ENCODE assay signal across 12 cellular contexts in genomic region chr1:92459871-92460320, GRCh38. TPM values are rescaled to one million over a fixed set of nuclear protein-coding genes. Genes with fewer than 3 reads are reported as not detected.
DNase-seq lines count a peak whose midpoint lies in the region; ATAC-seq, FAIRE-seq and TF ChIP-seq lines count a peak whose summit lies in the region.
"Had no signal": no experiment of that assay in that cellular context is flagged by ENCODE, and none has a peak within 500 bp of the region (broad histone marks: within the 10 kb centered on the region; RNA-seq: fewer than 3 reads in every experiment).

No MANE protein-coding gene starts in this region.

- POLR2A ChIA-PET in HepG2 (lab: Yijun Ruan, JAX) = no interaction called here
- POLR2A ChIA-PET in T-cell (lab: Charles Lee) = interaction anchor here in 1 of 2 donors (0.5 kb wide), 1 partner anchor 37 kb away, joined by 10 read pairs; no protein-coding TSS in a partner anchor

- no peaks in the 10 kb centered on the region for H3K79me2 ChIP-seq in HepG2 (ENCODE audit: insufficient read depth, low read length)

- TF ChIP-seq CTCF in right lobe of liver (IDR thresholded peaks at IDR 0.05) (no peak), HepG2 (CRISPR knock-in tag; IDR thresholded peaks at IDR 0.05) (no peak), sigmoid colon (IDR thresholded peaks at IDR 0.05) (no peak)

- H2AFZ ChIP-seq in HepG2 (ENCODE audit: low read length) = no peak overlapping the region

- peaks cover 35 to 39% (median 37%) of the 10 kb centered on the region in 3 donors for H3K4me1 Mint-ChIP-seq in T-cell

- in situ Hi-C loops in HepG2 (cut with HindIII; ENCODE audit: extremely low pct_ligation_motif_present, low pct_unique_long_range_greater_than_20kb) = no loop called here

- TF ChIP-seq RAD21 in HepG2 (CRISPR knock-in tag; IDR thresholded peaks at IDR 0.05) = no peak

- no peak for FAIRE-seq in HepG2 (lab: Jason Lieb, UNC)

- WGBS in right lobe of liver (ENCODE audit: insufficient coverage, low coverage, low lambda C conversion rate, missing lambda C conversion rate) = 63% methylated on average over 4 of the region's 4 CpGs
- whole genome bisulfite sequencing in HepG2 (ENCODE audit: low lambda C conversion rate) = 63% methylated on average over 4 of the region's 4 CpGs
- WGBS in right cardiac atrium = 43% methylated on average over 4 of the region's 4 CpGs
- whole genome bisulfite sequencing in sigmoid colon, 2 donors = 38 to 66% methylated on average over 4 of the region's 4 CpGs

- no peaks in the 10 kb centered on the region for H4K20me1 ChIP-seq in HepG2 (ENCODE audit: insufficient read depth, low read length)

- CTCF ChIA-PET in HepG2 (lab: Yijun Ruan, JAX; ENCODE audit: low intra/inter-chr PET ratio, low total read pairs) = no interaction called here
- CTCF ChIA-PET in T-cell (lab: Charles Lee) = no interaction called here

- no peaks in the 10 kb centered on the region for H3K4me1 ChIP-seq in right lobe of liver
- H3K4me1 ChIP-seq in HepG2 (ENCODE audit: insufficient read depth, low read length) = 0 out of 2 replicates have a peak, but pooled peaks cover 4% of the 10 kb centered on the region
- peaks cover 2% of the 10 kb centered on the region for H3K4me1 ChIP-seq in right cardiac atrium (ENCODE audit: control insufficient read depth, insufficient read depth, low read length)
- no peaks in the 10 kb centered on the region for H3K4me1 ChIP-seq in sigmoid colon

- H3K27ac Mint-ChIP-seq in T-cell = peak overlapping the region; percentile 49 to 74

- TF ChIP-seq POLR2A in right lobe of liver (IDR thresholded peaks at IDR 0.05) (no peak), HepG2 (IDR thresholded peaks at IDR 0.05; ENCODE audit: insufficient read depth in 1 of 2, low read depth in 2 of 2, low read length in 2 of 2) (no peak), sigmoid colon (IDR thresholded peaks at IDR 0.05) (no peak)

- H3K9me3 Mint-ChIP-seq in T-cell = no peaks in the 10 kb centered on the region

- TF ChIP-seq EP300 in HepG2 (IDR thresholded peaks at IDR 0.05; ENCODE audit: low read depth in 2 of 2, low read length in 2 of 2) (no peak), HepG2 (CRISPR knock-in tag; IDR thresholded peaks at IDR 0.05; ENCODE audit: borderline replicate concordance) (no peak), sigmoid colon (IDR thresholded peaks at IDR 0.05) (no peak)

- H3K9me3 ChIP-seq in right lobe of liver (no peaks in the 10 kb centered on the region), HepG2 (ENCODE audit: low read length) (no peaks in the 10 kb centered on the region), right cardiac atrium (ENCODE audit: control insufficient read depth, low read length) (no peaks in the 10 kb centered on the region), sigmoid colon (no peaks in the 10 kb centered on the region)
- H3K9me3 ChIP-seq: transverse colon had no signal

- no peak overlapping the region for H3K27ac ChIP-seq in right lobe of liver
- H3K27ac ChIP-seq in HepG2 (ENCODE audit: extremely low read length, insufficient read depth, low read length) = no peak overlapping the region
- no peak overlapping the region for H3K27ac ChIP-seq in right cardiac atrium (ENCODE audit: low read length)
- H3K27ac ChIP-seq in sigmoid colon = peak overlapping the region in 2 of 4 donors; percentile 2 to 7
- H3K27ac ChIP-seq: epithelial cell of prostate had no signal

- peak overlapping the region in 1 of 3 donors; percentile 12 for H3K4me3 Mint-ChIP-seq in T-cell

- H3K27me3 ChIP-seq in right lobe of liver = no peaks in the 10 kb centered on the region
- H3K27me3 ChIP-seq in HepG2 (ENCODE audit: control insufficient read depth in 1 of 2, insufficient read depth in 2 of 2, low read length in 2 of 2) = no peaks in the 10 kb centered on the region; a peak in 1 of 5 replicates
- no peaks in the 10 kb centered on the region for H3K27me3 ChIP-seq in right cardiac atrium (ENCODE audit: control insufficient read depth, insufficient read depth)
- peaks cover 0 to 5% (median 0%) of the 10 kb centered on the region in 3 donors for H3K27me3 ChIP-seq in sigmoid colon
- H3K27me3 ChIP-seq: transverse colon had no signal

- BruUV-seq in HepG2 (replicated peaks; lab: Mats Ljungman, UMichigan) = no TSS peak

- H3K9ac ChIP-seq in HepG2 (ENCODE audit: insufficient read depth, low read depth, low read length) = no peak overlapping the region

- H3K36me3 Mint-ChIP-seq in T-cell = no peaks in the 10 kb centered on the region

- H3K4me3 ChIP-seq in right lobe of liver = no peak overlapping the region
- no peak overlapping the region for H3K4me3 ChIP-seq in HepG2 (replicated peaks in 1 of 3; ENCODE audit: insufficient read depth in 1 of 3, low read depth in 2 of 3, low read length in 3 of 3)
- no peak overlapping the region for H3K4me3 ChIP-seq in right cardiac atrium (ENCODE audit: low read length)
- H3K4me3 ChIP-seq in sigmoid colon = no peak overlapping the region
- H3K4me3 ChIP-seq: transverse colon had no signal

- DNase-seq in right lobe of liver (no peak), HepG2 (ENCODE audit: low spot score) (no peak), T-cell (no peak), right cardiac atrium (no peak), DMS153 treated with DMSO at 0.1 percent for 48 hours (lab: John Stamatoyannopoulos, UW; ENCODE audit: unreplicated experiment) (no peak), sigmoid colon (no peak), dedifferentiated amniotic fluid mesenchymal stem cell (ENCODE audit: extremely low spot score) (no peak)
- DNase-seq: NCI-H2081, transverse colon had no signal

- intact Hi-C loops in right lobe of liver (cut with DNase I) (no loop called here), HepG2 (cut with micrococcal nuclease; ENCODE audit: unreplicated experiment) (no loop called here), right cardiac atrium (cut with DNase I) (no loop called here), sigmoid colon (cut with DNase I) (no loop called here)

- ATAC-seq in right lobe of liver = peak; percentile 47 to 70 (median 56)
- ATAC-seq in HepG2 = no peak
- no peak for ATAC-seq in T-cell (replicated peaks in 1 of 4)
- ATAC-seq in right cardiac atrium = peak; percentile 22 to 36
- no peak for ATAC-seq in HG03442 (IDR thresholded peaks at IDR 0.05; ENCODE audit: unreplicated experiment)

- H3K4me2 ChIP-seq in HepG2 (ENCODE audit: low read depth, low read length) = no peak overlapping the region

- no peaks in the 10 kb centered on the region for H3K27me3 Mint-ChIP-seq in T-cell

- H3K36me3 ChIP-seq in right lobe of liver (no peaks in the 10 kb centered on the region), HepG2 (replicated peaks in 1 of 2; ENCODE audit: control insufficient read depth in 1 of 2, insufficient read depth in 2 of 2, low read length in 2 of 2) (no peaks in the 10 kb centered on the region), sigmoid colon (no peaks in the 10 kb centered on the region)
- H3K36me3 ChIP-seq: transverse colon had no signal

TF ChIP-seq in HepG2, 621 proteins besides CTCF, POLR2A, EP300 and RAD21 (continues in another document):
- TF ChIP-seq HNRNPH1 (optimal IDR thresholded peaks at IDR 0.05; ENCODE audit: low read depth, low read length) (no peak), FOSL2 (CRISPR knock-in tag; IDR thresholded peaks at IDR 0.05) (no peak), IKZF5 (CRISPR knock-in tag; IDR thresholded peaks at IDR 0.05) (no peak), ETS1 (CRISPR knock-in tag; IDR thresholded peaks at IDR 0.05) (no peak)

RNA-seq across cellular contexts. Expression of gene GFI1, which starts 26.8 kb away (rescaled TPM):
- total RNA-seq in right lobe of liver (under 1 TPM; 0.12 to 0.80 (median 0.42) TPM), HepG2 (2016; rRNA removed; fragmentation: Illumina TruSeq; extraction: Trizol) (10.0 and 10.3 TPM in 2 replicates), T-cell (10 to 100 TPM; 13.8 to 25.7 (median 20.1) TPM), right cardiac atrium (under 1 TPM in 3 of 4 donors, not detected in 1; 0.29 to 0.59 (median 0.45) TPM), sigmoid colon (under 1 TPM; 0.28 to 0.49 (median 0.38) TPM)
- 2.2 and 2.4 TPM in 2 replicates for total RNA-seq in HepG2 (2016; cell fraction: cytosol; rRNA removed; fragmentation: Illumina TruSeq; extraction: Trizol; ENCODE audit: low read depth)
- 7.8 and 10.1 TPM in 2 replicates for total RNA-seq in HepG2 (2016; cell fraction: insoluble cytoplasmic fraction; rRNA removed; fragmentation: Illumina TruSeq; extraction: Trizol)
- total RNA-seq in HepG2 (2016; cell fraction: membrane; rRNA removed; fragmentation: Illumina TruSeq; extraction: Trizol) = 7.6 and 8.3 TPM in 2 replicates
- total RNA-seq in HepG2 (2016; cell fraction: nucleus; rRNA removed; fragmentation: Illumina TruSeq; extraction: Trizol) = 8.2 and 9.3 TPM in 2 replicates
- polyA plus RNA-seq in HepG2 (2011; rRNA removed) (8.7 and 10.5 TPM in 2 replicates), right cardiac atrium (0.18 TPM), sigmoid colon (1 to 10 TPM; 3.6 to 9.6 (median 5.5) TPM)
- polyA plus RNA-seq in HepG2 (2011; cell fraction: cytosol; rRNA removed) = 6.4 and 8.9 TPM in 2 replicates
- polyA plus RNA-seq in HepG2 (2011; cell fraction: nucleus; rRNA removed) = 20.6 and 24.5 TPM in 2 replicates
- polyA plus RNA-seq in HepG2 (2012) = 5.6 and 9.4 TPM in 2 replicates
- polyA plus RNA-seq in HepG2 (2016; cell fraction: cytosol; fragmentation: Illumina TruSeq; extraction: Trizol; ENCODE audit: low read depth) = 1.7 and 1.8 TPM in 2 replicates
- polyA plus RNA-seq in HepG2 (2016; cell fraction: insoluble cytoplasmic fraction; fragmentation: Illumina TruSeq; extraction: Trizol; ENCODE audit: low read depth) = 9.4 and 11.2 TPM in 2 replicates
- polyA plus RNA-seq in HepG2 (2016; cell fraction: membrane; fragmentation: Illumina TruSeq; extraction: Trizol; ENCODE audit: low read depth) = 5.1 and 6.1 TPM in 2 replicates
- 17.1 and 17.5 TPM in 2 replicates for polyA plus RNA-seq in HepG2 (2016; cell fraction: nucleus; fragmentation: Illumina TruSeq; extraction: Trizol; ENCODE audit: insufficient read depth, low read depth)
- 1.0 and 21.8 TPM in 2 replicates for polyA minus RNA-seq in HepG2 (2011; rRNA and poly(A)+ RNA removed; ENCODE audit: low replicate concordance)
- 6.8 and 9.8 TPM in 2 replicates for polyA minus RNA-seq in HepG2 (2011; cell fraction: cytosol; rRNA and poly(A)+ RNA removed)
- polyA minus RNA-seq in HepG2 (2011; cell fraction: nucleus; rRNA and poly(A)+ RNA removed) = 14.0 and 15.8 TPM in 2 replicates
- total RNA-seq: osteoblast had no signal

Comparison
In these comparisons a context has a peak if more than half of its experiments do, and no peak if none do; other contexts are left out.
1. ATAC-seq: peak in right lobe of liver (4 of 4) and right cardiac atrium (2 of 2); none in HepG2 (single experiment), T-cell (0 of 4) and HG03442 (single experiment).